In the genomic region with DNA sequence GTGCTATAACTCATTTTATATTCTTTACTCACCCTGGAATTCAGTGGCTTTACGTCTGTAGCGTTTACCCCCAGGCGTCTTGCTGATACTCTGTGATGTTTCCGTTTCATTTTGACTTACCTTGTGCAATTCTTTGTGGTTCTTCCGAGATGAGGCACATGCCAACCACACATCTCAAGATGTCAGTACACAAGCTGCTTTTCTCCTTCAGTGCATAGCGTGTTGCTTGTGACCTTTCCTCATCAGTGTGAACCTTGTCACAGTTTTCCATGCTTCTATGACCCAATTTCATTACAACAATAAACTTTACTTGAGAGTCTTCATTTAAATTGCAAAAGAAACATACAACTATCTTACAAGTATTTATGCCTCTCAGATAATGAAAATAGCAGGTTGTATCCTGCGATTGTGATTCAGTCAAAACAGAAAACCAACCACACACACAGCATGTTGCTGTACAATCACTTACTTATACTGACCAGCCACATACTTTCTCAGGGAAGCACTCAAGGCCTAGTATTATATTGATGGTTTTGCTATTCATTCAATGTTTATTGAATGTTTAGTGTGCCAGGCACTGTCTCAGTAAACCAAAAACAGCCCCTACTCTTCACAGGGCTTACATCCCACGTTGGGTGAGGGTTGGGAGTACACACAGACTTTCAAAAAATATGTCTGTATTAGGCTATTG, we compare ENCODE assay signal across 10 cellular contexts. TPM values are rescaled to one million over a fixed set of nuclear protein-coding genes. Genes with fewer than 3 reads are reported as not detected.
DNase-seq lines count a peak whose midpoint lies in the region; ATAC-seq lines count a peak whose summit lies in the region.
"Had no signal": no experiment of that assay in that cellular context is flagged by ENCODE, and none has a peak within 500 bp of the region (broad histone marks: within the 10 kb centered on the region; RNA-seq: fewer than 3 reads in every experiment).

No MANE protein-coding gene starts in this region.

- H3K9me3 Mint-ChIP-seq in activated CD8-positive, alpha-beta memory T cell treated with anti-CD3 and anti-CD28 coated beads, Interleukin-2, amount 10 ng/mL, durations not matched to agents 7 days and 5 days (ENCODE audit: low read depth) = no peaks in the 10 kb centered on the region

- H3K36me3 Mint-ChIP-seq in activated CD8-positive, alpha-beta memory T cell treated with anti-CD3 and anti-CD28 coated beads, Interleukin-2, amount 10 ng/mL, durations not matched to agents 7 days and 5 days = peaks cover 2% of the 10 kb centered on the region

- peak; percentile 64 for ATAC-seq in activated CD8-positive, alpha-beta memory T cell treated with anti-CD3 and anti-CD28 coated beads, Interleukin-2, amount 10 ng/mL, durations not matched to agents 7 days and 5 days
- ATAC-seq in HG03442 (IDR thresholded peaks at IDR 0.05; ENCODE audit: unreplicated experiment) = peak; percentile 78
- ATAC-seq: A549, body of pancreas had no signal

- no peaks in the 10 kb centered on the region for H3K27me3 Mint-ChIP-seq in activated CD8-positive, alpha-beta memory T cell treated with anti-CD3 and anti-CD28 coated beads, Interleukin-2, amount 10 ng/mL, durations not matched to agents 7 days and 5 days

- H3K4me3 Mint-ChIP-seq in activated CD8-positive, alpha-beta memory T cell treated with anti-CD3 and anti-CD28 coated beads, Interleukin-2, amount 10 ng/mL, durations not matched to agents 7 days and 5 days = peak overlapping the region; percentile 71

- DNase-seq in activated CD8-positive, alpha-beta memory T cell treated with anti-CD3 and anti-CD28 coated beads, Interleukin-2, amount 10 ng/mL, durations not matched to agents 7 days and 5 days = peak; percentile 86
- no peak for DNase-seq in activated CD8-positive, alpha-beta memory T cell treated with anti-CD3 and anti-CD28 coated beads, Interleukin-2, amount 50 U/mL, for 48 hours
- DNase-seq in activated CD4-positive, alpha-beta T cell treated with anti-CD3 and anti-CD28 coated beads for 1 hour = peak; percentile 33
- DNase-seq in iris pigment epithelial cell (ENCODE audit: low read depth) (peak; percentile 97), HuH-7.5 (ENCODE audit: low spot score) (no peak), NCI-H187 treated with DMSO at 0.1 percent for 48 hours (lab: John Stamatoyannopoulos, UW) (no peak), NCI-H748 treated with DMSO at 0.1 percent for 48 hours (lab: John Stamatoyannopoulos, UW) (no peak)

- CTCF ChIA-PET in activated CD8-positive, alpha-beta memory T cell treated with anti-CD3 and anti-CD28 coated beads, Interleukin-2, amount 10 ng/mL, durations not matched to agents 7 days and 5 days (lab: Charles Lee) = interaction anchor here (1.0 to 1.2 kb wide), 3 partner anchors 144 to 226 kb away, joined by 3 to 4 read pairs (median 3); no protein-coding TSS in a partner anchor

- H3K4me1 Mint-ChIP-seq in activated CD8-positive, alpha-beta memory T cell treated with anti-CD3 and anti-CD28 coated beads, Interleukin-2, amount 10 ng/mL, durations not matched to agents 7 days and 5 days = peaks cover 51% of the 10 kb centered on the region

- peak overlapping the region; percentile 95 for H3K27ac Mint-ChIP-seq in activated CD8-positive, alpha-beta memory T cell treated with anti-CD3 and anti-CD28 coated beads, Interleukin-2, amount 10 ng/mL, durations not matched to agents 7 days and 5 days

RNA-seq across cellular contexts. Expression of gene TBL1XR1, which starts 4.6 kb away (rescaled TPM):
- 100 to 1,000 TPM; 143 to 214 TPM for total RNA-seq in activated CD8-positive, alpha-beta memory T cell treated with anti-CD3 and anti-CD28 coated beads, Interleukin-2, amount 10 ng/mL, durations not matched to agents 7 days and 5 days

Comparison
In these comparisons a context has a peak if more than half of its experiments do, and no peak if none do; other contexts are left out.
1. DNase-seq: peak in activated CD8-positive, alpha-beta memory T cell treated with anti-CD3 and anti-CD28 coated beads, Interleukin-2, amount 10 ng/mL, durations not matched to agents 7 days and 5 days (single experiment), activated CD4-positive, alpha-beta T cell treated with anti-CD3 and anti-CD28 coated beads for 1 hour (single experiment) and iris pigment epithelial cell (single experiment); none in activated CD8-positive, alpha-beta memory T cell treated with anti-CD3 and anti-CD28 coated beads, Interleukin-2, amount 50 U/mL, for 48 hours (single experiment), HuH-7.5 (single experiment), NCI-H187 treated with DMSO at 0.1 percent for 48 hours (single experiment) and NCI-H748 treated with DMSO at 0.1 percent for 48 hours (single experiment).